Comparison of ENCODE assay signal across 1 cellular context in the genomic region with DNA sequence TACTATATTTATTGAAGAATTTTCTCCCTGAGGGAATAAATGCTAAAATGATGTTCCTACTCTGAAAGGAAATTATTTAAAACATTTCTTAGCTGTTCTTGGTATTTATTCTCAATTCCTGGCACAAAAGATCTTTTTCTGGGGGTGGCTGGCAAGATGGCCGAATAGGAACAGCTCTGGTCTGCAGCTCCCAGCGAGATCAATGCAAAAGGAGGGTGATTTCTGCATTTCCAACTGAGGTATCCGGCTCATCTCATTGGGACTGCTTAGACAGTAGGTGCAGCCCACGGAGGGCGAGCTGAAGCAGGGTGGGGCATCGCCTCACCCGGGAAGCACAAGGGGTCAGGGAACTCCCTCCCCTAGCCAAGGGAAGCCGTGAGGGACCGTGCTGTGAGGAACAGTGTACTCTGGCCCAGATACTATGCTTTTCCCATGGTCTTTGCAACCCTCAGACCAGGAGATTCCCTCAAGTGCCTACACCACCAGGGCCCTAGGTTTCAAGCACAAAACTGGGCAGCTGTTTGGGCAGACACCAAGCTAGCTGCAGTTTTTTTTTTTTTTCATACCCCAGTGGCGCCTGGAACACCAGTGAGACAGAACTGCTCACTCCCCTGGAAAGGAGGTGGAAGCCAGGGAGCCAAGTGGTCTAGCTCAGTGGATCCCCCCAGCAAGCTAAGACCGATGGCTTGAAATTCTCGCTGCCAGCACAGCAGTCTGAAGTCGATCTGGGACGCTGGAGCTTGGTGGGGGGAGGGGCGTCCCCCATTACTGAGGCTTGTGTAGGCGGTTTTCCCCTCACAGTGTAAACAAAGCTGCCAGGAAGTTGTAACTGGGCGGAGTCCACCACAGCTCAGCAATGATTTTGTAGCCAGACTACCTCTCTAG.
TF ChIP-seq lines count a peak whose summit lies in the region.

No MANE protein-coding gene starts in this region.

TF ChIP-seq in K562, 482 proteins besides CTCF, POLR2A, EP300 and RAD21 (continued from another document):
- TF ChIP-seq, protein P1, sequence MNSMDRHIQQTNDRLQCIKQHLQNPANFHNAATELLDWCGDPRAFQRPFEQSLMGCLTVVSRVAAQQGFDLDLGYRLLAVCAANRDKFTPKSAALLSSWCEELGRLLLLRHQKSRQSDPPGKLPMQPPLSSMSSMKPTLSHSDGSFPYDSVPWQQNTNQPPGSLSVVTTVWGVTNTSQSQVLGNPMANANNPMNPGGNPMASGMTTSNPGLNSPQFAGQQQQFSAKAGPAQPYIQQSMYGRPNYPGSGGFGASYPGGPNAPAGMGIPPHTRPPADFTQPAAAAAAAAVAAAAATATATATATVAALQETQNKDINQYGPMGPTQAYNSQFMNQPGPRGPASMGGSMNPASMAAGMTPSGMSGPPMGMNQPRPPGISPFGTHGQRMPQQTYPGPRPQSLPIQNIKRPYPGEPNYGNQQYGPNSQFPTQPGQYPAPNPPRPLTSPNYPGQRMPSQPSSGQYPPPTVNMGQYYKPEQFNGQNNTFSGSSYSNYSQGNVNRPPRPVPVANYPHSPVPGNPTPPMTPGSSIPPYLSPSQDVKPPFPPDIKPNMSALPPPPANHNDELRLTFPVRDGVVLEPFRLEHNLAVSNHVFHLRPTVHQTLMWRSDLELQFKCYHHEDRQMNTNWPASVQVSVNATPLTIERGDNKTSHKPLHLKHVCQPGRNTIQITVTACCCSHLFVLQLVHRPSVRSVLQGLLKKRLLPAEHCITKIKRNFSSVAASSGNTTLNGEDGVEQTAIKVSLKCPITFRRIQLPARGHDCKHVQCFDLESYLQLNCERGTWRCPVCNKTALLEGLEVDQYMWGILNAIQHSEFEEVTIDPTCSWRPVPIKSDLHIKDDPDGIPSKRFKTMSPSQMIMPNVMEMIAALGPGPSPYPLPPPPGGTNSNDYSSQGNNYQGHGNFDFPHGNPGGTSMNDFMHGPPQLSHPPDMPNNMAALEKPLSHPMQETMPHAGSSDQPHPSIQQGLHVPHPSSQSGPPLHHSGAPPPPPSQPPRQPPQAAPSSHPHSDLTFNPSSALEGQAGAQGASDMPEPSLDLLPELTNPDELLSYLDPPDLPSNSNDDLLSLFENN (IDR thresholded peaks at IDR 0.05; ENCODE audit: low read depth in 2 of 2, low read length in 2 of 2), result 0 out of 4 replicates have a peak, but pooled peaks of 1 of the 2 experiments have one; percentile 22
- TF ChIP-seq ZNF175 (CRISPR knock-in tag; IDR thresholded peaks at IDR 0.05; ENCODE audit: low read depth) (peak; percentile 36; the same call in 1 of the 2 replicates), ZC3H8 (IDR thresholded peaks at IDR 0.05) (0 out of 2 replicates have a peak, but pooled peaks have one; percentile 55)
